ENCODE assay signal across 8 cellular contexts in genomic region chr1:23691499-23692307, GRCh38. TPM values are rescaled to one million over a fixed set of nuclear protein-coding genes. Genes with fewer than 3 reads are reported as not detected.
DNase-seq lines count a peak whose midpoint lies in the region; ATAC-seq, FAIRE-seq and TF ChIP-seq lines count a peak whose summit lies in the region.

Gene RPL11, plus strand, starts transcription at chr1:23691806. Its CDS starts 18 bp downstream, at chr1:23691824.

- TF ChIP-seq POLR2A in GM10847 (IDR thresholded peaks at IDR 0.05; ENCODE audit: extremely low read depth, insufficient read length): peak; percentile 90

- peak; percentile 23 for FAIRE-seq in pancreas (lab: Jason Lieb, UNC)

- H3K4me1 ChIP-seq in pancreas (peaks cover 11 to 34% (median 17%) of the 10 kb centered on the region in 3 donors), tibial artery (peaks cover 0 to 45% (median 31%) of the 10 kb centered on the region in 4 donors)

- no peaks in the 10 kb centered on the region for H3K9me3 ChIP-seq in pancreas
- no peaks in the 10 kb centered on the region for H3K9me3 ChIP-seq in tibial artery

- peaks cover 0 to 32% (median 21%) of the 10 kb centered on the region in 3 donors for H3K36me3 ChIP-seq in pancreas
- H3K36me3 ChIP-seq in tibial artery: peaks cover 36 to 39% (median 38%) of the 10 kb centered on the region in 3 donors

- peak; percentile 94 for ATAC-seq in HG02642 (IDR thresholded peaks at IDR 0.05; ENCODE audit: poor library complexity, unreplicated experiment)
- peak; percentile 100 for ATAC-seq in Right ventricle myocardium inferior
- ATAC-seq in pancreas: peak; percentile 99 to 100 (median 100)

- intact Hi-C loops in Right ventricle myocardium inferior (cut with DNase I) (loop anchor here (5.0 kb wide), 1 partner anchor 51 kb away; the partner anchor contains the start of gene ELOA), pancreas (cut with DNase I) (loop anchor here in 1 of 3 donors (10.0 kb wide), 1 partner anchor 53 kb away; the partner anchor contains the start of gene ELOA), tibial artery (cut with DNase I; ENCODE audit: low total_unique reads) (no loop called here)

- peak; percentile 94 for DNase-seq in NCI-H1105 treated with DMSO at 0.1 percent for 48 hours (lab: John Stamatoyannopoulos, UW)
- peak; percentile 49 to 90 for DNase-seq in SW 1271 (lab: John Stamatoyannopoulos, UW)
- peak; percentile 74 for DNase-seq in activated naive CD8-positive, alpha-beta T cell treated with anti-CD3 and anti-CD28 coated beads, Interleukin-2, amount 50 U/mL, for 16 hours (ENCODE audit: low read depth, low spot score)
- peak; percentile 95 for DNase-seq in Right ventricle myocardium inferior (ENCODE audit: missing footprints)
- DNase-seq in pancreas: peak; percentile 86 to 97 (median 93)
- DNase-seq in tibial artery: peak; percentile 95 to 96

- TF ChIP-seq CTCF in pancreas (IDR thresholded peaks at IDR 0.05) (peak; percentile 65 to 90 (median 82)), tibial artery (IDR thresholded peaks at IDR 0.05) (peak; percentile 80 to 93)

- H3K27ac ChIP-seq in pancreas (peak within 1 kb of the TSS; percentile 69 to 85 (median 76)), tibial artery (peak within 1 kb of the TSS; percentile 84 to 87)

- WGBS in pancreas, 2 donors: 0% methylated on average over 44 to 45 of the region's 45 CpGs

- H3K4me3 ChIP-seq in pancreas (peak within 1 kb of the TSS; percentile 62 to 93 (median 83)), tibial artery (peak within 1 kb of the TSS; percentile 69 to 86)

- H3K27me3 ChIP-seq in pancreas: no peaks in the 10 kb centered on the region
- no peaks in the 10 kb centered on the region for H3K27me3 ChIP-seq in tibial artery

RNA-seq across cellular contexts. Expression of gene RPL11, which starts in this region (rescaled TPM):
- total RNA-seq in Right ventricle myocardium inferior: 681 TPM
- 100 to 1,000 TPM; 511 to 819 (median 681) TPM for total RNA-seq in pancreas
- polyA plus RNA-seq in pancreas: 1,000 to 10,000 TPM; 1,351 to 1,484 TPM

Comparison
In these comparisons a context has a peak if more than half of its experiments do, and no peak if none do; other contexts are left out.
1. Peak in every context shown above with its lines: DNase-seq, ATAC-seq, H3K4me3 ChIP-seq and H3K27ac ChIP-seq.